27 cellular contexts compared by ENCODE assay signal in the genomic region with DNA sequence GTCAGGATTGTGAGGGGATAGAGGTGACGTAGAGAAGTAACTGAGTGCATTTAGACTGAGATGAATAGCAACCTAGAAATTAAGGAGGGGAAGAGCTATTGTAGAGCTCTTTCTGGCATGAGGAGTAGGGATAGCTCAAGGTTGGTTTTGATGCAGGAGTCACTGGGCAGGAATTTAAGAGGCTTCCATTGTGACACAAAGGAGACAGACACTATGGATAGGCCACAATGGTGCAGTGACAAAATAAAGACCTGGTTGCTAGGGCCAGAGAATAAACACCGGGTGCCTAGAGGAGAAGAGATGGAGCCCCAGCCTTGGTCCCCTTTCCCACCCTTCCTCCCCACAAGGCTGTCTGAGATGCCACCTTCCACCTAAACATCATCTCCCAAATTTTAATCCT. TPM values are rescaled to one million over a fixed set of nuclear protein-coding genes. Genes with fewer than 3 reads are reported as not detected.
DNase-seq lines count a peak whose midpoint lies in the region; ATAC-seq and TF ChIP-seq lines count a peak whose summit lies in the region.
"Had no signal": no experiment of that assay in that cellular context is flagged by ENCODE, and none has a peak within 500 bp of the region (broad histone marks: within the 10 kb centered on the region; RNA-seq: fewer than 3 reads in every experiment).

Gene SPZ1, plus strand, starts transcription at position 301 of the 400 bp plus-strand sequence. CDS start 214 bp downstream, outside the sequence.

- no peak within 1 kb of the TSS for H3K4me2 ChIP-seq in GM23338
- no peak within 1 kb of the TSS for H3K4me2 ChIP-seq in neural progenitor cell

- no peaks in the 10 kb centered on the region for H3K27me3 Mint-ChIP-seq in GM23338 (ENCODE audit: insufficient read depth, low read depth, poor library complexity)
- peaks cover 3% of the 10 kb centered on the region for H3K27me3 Mint-ChIP-seq in neural progenitor cell (ENCODE audit: insufficient read depth, low read depth)
- peaks cover 47% of the 10 kb centered on the region for H3K27me3 Mint-ChIP-seq in progenitor cell of endocrine pancreas

- H3K36me3 Mint-ChIP-seq in GM23338 (ENCODE audit: low read depth): no peaks in the 10 kb centered on the region
- peaks cover 3% of the 10 kb centered on the region for H3K36me3 Mint-ChIP-seq in neural progenitor cell
- H3K36me3 Mint-ChIP-seq in progenitor cell of endocrine pancreas (ENCODE audit: insufficient read depth): no peaks in the 10 kb centered on the region
- H3K36me3 Mint-ChIP-seq: CD14-positive monocyte; CD4-positive, alpha-beta memory T cell; CD8-positive, alpha-beta memory T cell had no signal

- H4K20me1 ChIP-seq in GM23338 (replicated peaks; ENCODE audit: insufficient read depth): no peaks in the 10 kb centered on the region
- no peaks in the 10 kb centered on the region for H4K20me1 ChIP-seq in neural progenitor cell (ENCODE audit: low read depth)
- H4K20me1 ChIP-seq: BLaER1 had no signal

- H3K9me3 Mint-ChIP-seq in GM23338 (peaks cover 2% of the 10 kb centered on the region; the same call in 1 of the 3 replicates), neural progenitor cell (peaks cover 18% of the 10 kb centered on the region), progenitor cell of endocrine pancreas (ENCODE audit: low read depth) (peaks cover 6% of the 10 kb centered on the region)
- H3K9me3 Mint-ChIP-seq: CD8-positive, alpha-beta memory T cell had no signal

- H3K4me3 ChIP-seq in GM23338 (no peak within 1 kb of the TSS), neural progenitor cell (no peak within 1 kb of the TSS)
- H3K4me3 ChIP-seq: BLaER1, GM12878 had no signal

- no peaks in the 10 kb centered on the region for H3K79me2 ChIP-seq in GM23338 (replicated peaks; ENCODE audit: insufficient read depth)
- no peaks in the 10 kb centered on the region for H3K79me2 ChIP-seq in neural progenitor cell (ENCODE audit: low read depth)

- H3K4me3 Mint-ChIP-seq in GM23338 (no peak within 1 kb of the TSS), neural progenitor cell (no peak within 1 kb of the TSS), progenitor cell of endocrine pancreas (ENCODE audit: low read depth) (no peak within 1 kb of the TSS)
- H3K4me3 Mint-ChIP-seq: CD14-positive monocyte; CD4-positive, alpha-beta memory T cell; CD4-positive, CD25-positive, alpha-beta regulatory T cell; CD8-positive, alpha-beta memory T cell had no signal

- DNase-seq in GM23338 (ENCODE audit: low spot score) (no peak), neural progenitor cell (ENCODE audit: low spot score) (no peak), progenitor cell of endocrine pancreas (ENCODE audit: low spot score, unreplicated experiment) (no peak)
- DNase-seq: 8988T; ACHN; BE2C; C1 segment of cervical spinal cord; CD4-positive, alpha-beta memory T cell; CD4-positive, CD25-positive, alpha-beta regulatory T cell; CD8-positive, alpha-beta memory T cell; COR-L47; DMS 273 treated with DMSO at 0.1 percent for 48 hours; DMS153; DMS53; DMS79; DND-41; EL; GDM1 had no signal

- H3K4me1 Mint-ChIP-seq in GM23338: no peaks in the 10 kb centered on the region
- peaks cover 9% of the 10 kb centered on the region for H3K4me1 Mint-ChIP-seq in neural progenitor cell
- H3K4me1 Mint-ChIP-seq in progenitor cell of endocrine pancreas (ENCODE audit: low read depth): peaks cover 7% of the 10 kb centered on the region
- H3K4me1 Mint-ChIP-seq: CD14-positive monocyte; CD4-positive, alpha-beta memory T cell; CD4-positive, CD25-positive, alpha-beta regulatory T cell; CD8-positive, alpha-beta memory T cell had no signal

- no peaks in the 10 kb centered on the region for H3K9me3 ChIP-seq in neural progenitor cell (ENCODE audit: low read depth)
- H3K9me3 ChIP-seq: BE2C had no signal

- H3K9me2 ChIP-seq in GM23338 (ENCODE audit: insufficient read depth): peaks cover 2% of the 10 kb centered on the region; the same call in 1 of the 2 replicates

- no peak for ATAC-seq in GM23338
- no peak for ATAC-seq in GM21447 (IDR thresholded peaks at IDR 0.05; ENCODE audit: unreplicated experiment)
- no peak for ATAC-seq in HG02571 (IDR thresholded peaks at IDR 0.05; ENCODE audit: unreplicated experiment)
- ATAC-seq: GM12878 had no signal

- H3F3A ChIP-seq in GM23338 (replicated peaks; ENCODE audit: low read depth) (no peaks in the 10 kb centered on the region), neural progenitor cell (ENCODE audit: low read depth) (peaks cover 4% of the 10 kb centered on the region)

- H2AFZ ChIP-seq in GM23338 (peak within 1 kb of the TSS; percentile 49), neural progenitor cell (replicated peaks) (peak within 1 kb of the TSS; percentile 17)

- H3K27me3 ChIP-seq in GM23338 (ENCODE audit: insufficient read depth) (no peaks in the 10 kb centered on the region), neural progenitor cell (no peaks in the 10 kb centered on the region)
- H3K27me3 ChIP-seq: BE2C, BLaER1 had no signal

- TF ChIP-seq CTCF in GM23338 (conservative IDR thresholded peaks at IDR 0.05; ENCODE audit: low read depth in 2 of 2) (no peak), neural progenitor cell (IDR thresholded peaks at IDR 0.05) (no peak), progenitor cell of endocrine pancreas (IDR thresholded peaks at IDR 0.05; ENCODE audit: unreplicated experiment) (no peak)

- H3K9ac ChIP-seq in neural progenitor cell: no peak within 1 kb of the TSS
- H3K9ac ChIP-seq: BLaER1 had no signal

- H3K27ac ChIP-seq in GM23338 (ENCODE audit: low read depth) (no peak within 1 kb of the TSS), neural progenitor cell (no peak within 1 kb of the TSS)
- H3K27ac ChIP-seq: BLaER1 had no signal

- H3K27ac Mint-ChIP-seq in GM23338 (no peak within 1 kb of the TSS), neural progenitor cell (no peak within 1 kb of the TSS), progenitor cell of endocrine pancreas (peak within 1 kb of the TSS; percentile 42)
- H3K27ac Mint-ChIP-seq: CD4-positive, CD25-positive, alpha-beta regulatory T cell had no signal

- no peaks in the 10 kb centered on the region for H3K36me3 ChIP-seq in GM23338 (ENCODE audit: insufficient read depth)
- H3K36me3 ChIP-seq in neural progenitor cell: no peaks in the 10 kb centered on the region
- H3K36me3 ChIP-seq: BE2C, BLaER1 had no signal

- H3K4me1 ChIP-seq in GM23338 (ENCODE audit: insufficient read depth): no peaks in the 10 kb centered on the region
- H3K4me1 ChIP-seq in neural progenitor cell: no peaks in the 10 kb centered on the region

RNA-seq across cellular contexts. Expression of gene SPZ1, which starts in this region (rescaled TPM):
- not detected in 2 replicates for total RNA-seq in GM23338 (2014; rRNA removed; shearing (Covaris generic))
- polyA plus RNA-seq in GM23338 (2016; fragmentation: Nextera tagmentation; extraction: Ambion mirVana): not detected in 2 replicates
- total RNA-seq in neural progenitor cell (ENCODE audit: low replicate concordance) (not detected in 2 replicates), progenitor cell of endocrine pancreas (not detected in 2 replicates)
- total RNA-seq: A673; CD4-positive, alpha-beta memory T cell; CD4-positive, CD25-positive, alpha-beta regulatory T cell; CD8-positive, alpha-beta memory T cell; Daoy; G401; GM12878 had no signal
- polyA plus RNA-seq: AG04450; CD14-positive monocyte; CD4-positive, alpha-beta memory T cell; CD4-positive, CD25-positive, alpha-beta regulatory T cell; CD8-positive, alpha-beta memory T cell; GM12878 had no signal
